In genomic region chr7:100547872-100548271, GRCh38 we compare ENCODE assay signal across 1 cellular context.
TF ChIP-seq lines count a peak whose summit lies in the region.

No MANE protein-coding gene starts in this region.

TF ChIP-seq in K562, 482 proteins besides CTCF, POLR2A, EP300 and RAD21 (continued from another document and continues in another):
- TF ChIP-seq ZNF449 (CRISPR knock-in tag; IDR thresholded peaks at IDR 0.05), result no peak
- TF ChIP-seq BACH1 (tag; IDR thresholded peaks at IDR 0.05), result peak; percentile 38; the same call in 1 of the 2 replicates
- TF ChIP-seq CTBP1 (IDR thresholded peaks at IDR 0.05; ENCODE audit: borderline replicate concordance), result peak; percentile 52; the same call in 1 of the 2 replicates
- no peak for TF ChIP-seq HDAC8 (tag; IDR thresholded peaks at IDR 0.05)
- peak in 1 of 2 experiments; percentile 54; a peak in 1 of 4 replicates for TF ChIP-seq ZNF639 (CRISPR knock-in tag; conservative IDR thresholded peaks at IDR 0.05 in 1 of 2, IDR thresholded peaks at IDR 0.05 in 1 of 2)
- no peak for TF ChIP-seq DEAF1 (CRISPR knock-in tag; IDR thresholded peaks at IDR 0.05)
- no peak for TF ChIP-seq ETS1 (conservative IDR thresholded peaks at IDR 0.05; ENCODE audit: control insufficient read depth, low read depth, low read length)
- peak in 1 of 2 experiments; percentile 19; a peak in 1 of 4 replicates for TF ChIP-seq MAZ (CRISPR knock-in tag; conservative IDR thresholded peaks at IDR 0.05 in 1 of 2, IDR thresholded peaks at IDR 0.05 in 1 of 2)
- TF ChIP-seq SAFB2 (IDR thresholded peaks at IDR 0.05; ENCODE audit: borderline replicate concordance, low read depth, low read length, severe bottlenecking), result no peak
- peak; percentile 85 for TF ChIP-seq ELF1 (tag; IDR thresholded peaks at IDR 0.05)
- peak; percentile 91 for TF ChIP-seq USF2 (CRISPR knock-in tag; IDR thresholded peaks at IDR 0.05)
- TF ChIP-seq NFRKB (IDR thresholded peaks at IDR 0.05; ENCODE audit: low read depth), result no peak
- TF ChIP-seq POU5F1 (IDR thresholded peaks at IDR 0.05; ENCODE audit: borderline replicate concordance, low read depth, low read length, partially characterized antibody), result no peak
- TF ChIP-seq CSDE1 (IDR thresholded peaks at IDR 0.05), result no peak
- no peak for TF ChIP-seq ATF4 (CRISPR knock-in tag; IDR thresholded peaks at IDR 0.05)
- no peak for TF ChIP-seq ZNF75A (CRISPR knock-in tag; IDR thresholded peaks at IDR 0.05)
- no peak for TF ChIP-seq TAL1 (IDR thresholded peaks at IDR 0.05)
- TF ChIP-seq ZNF175 (CRISPR knock-in tag; IDR thresholded peaks at IDR 0.05; ENCODE audit: low read depth), result peak; percentile 80; the same call in 1 of the 2 replicates
- TF ChIP-seq TOE1 (IDR thresholded peaks at IDR 0.05; ENCODE audit: borderline replicate concordance), result peak; percentile 94
- TF ChIP-seq TOE1 (CRISPR knock-in tag; IDR thresholded peaks at IDR 0.05; ENCODE audit: borderline replicate concordance, low read depth), result no peak
- no peak for TF ChIP-seq RBM22 (IDR thresholded peaks at IDR 0.05; ENCODE audit: low read depth, low read length, poor library complexity, severe bottlenecking)
- 0 out of 2 replicates have a peak, but pooled peaks have one; percentile 21 for TF ChIP-seq MTA1 (IDR thresholded peaks at IDR 0.05; ENCODE audit: borderline replicate concordance)
- peak; percentile 52 for TF ChIP-seq STAT5A (IDR thresholded peaks at IDR 0.05; ENCODE audit: borderline replicate concordance, low read length)
- TF ChIP-seq SOX6 (IDR thresholded peaks at IDR 0.05), result peak; percentile 65; the same call in 1 of the 2 replicates
- TF ChIP-seq ARID1B (IDR thresholded peaks at IDR 0.05), result no peak; the same call in 1 of the 2 replicates
- TF ChIP-seq U2AF2 (optimal IDR thresholded peaks at IDR 0.05; ENCODE audit: low read depth, low read length), result no peak
- no peak for TF ChIP-seq KAT2B (IDR thresholded peaks at IDR 0.05; ENCODE audit: low read depth, low read length)
- no peak for TF ChIP-seq STAT6 (CRISPR knock-in tag; IDR thresholded peaks at IDR 0.05)
- TF ChIP-seq HINFP (tag; conservative IDR thresholded peaks at IDR 0.05; ENCODE audit: low read depth), result 0 out of 2 replicates have a peak, but pooled peaks have one; percentile 26
- TF ChIP-seq GABPA (tag; conservative IDR thresholded peaks at IDR 0.05; ENCODE audit: low read depth), result 0 out of 2 replicates have a peak, but pooled peaks have one; percentile 19
- no peak for TF ChIP-seq IRF1 (CRISPR knock-in tag; IDR thresholded peaks at IDR 0.05; ENCODE audit: borderline replicate concordance)
- peak; percentile 60 to 66; a peak in 3 of 4 replicates for TF ChIP-seq ETV6 (IDR thresholded peaks at IDR 0.05; ENCODE audit: borderline replicate concordance in 1 of 2, low read depth in 2 of 2, low read length in 1 of 2)
- no peak for TF ChIP-seq ETV6 (CRISPR knock-in tag; IDR thresholded peaks at IDR 0.05; ENCODE audit: borderline replicate concordance)
- peak; percentile 60 for TF ChIP-seq NEUROD1 (IDR thresholded peaks at IDR 0.05; ENCODE audit: borderline replicate concordance, low read depth, low read length, partially characterized antibody)
- no peak for TF ChIP-seq BDP1 (IDR thresholded peaks at IDR 0.05; ENCODE audit: insufficient read depth, insufficient read length)
- no peak for TF ChIP-seq ATF1 (CRISPR knock-in tag; IDR thresholded peaks at IDR 0.05)
- no peak for TF ChIP-seq ATF1 (tag; IDR thresholded peaks at IDR 0.05)
- peak; percentile 65 for TF ChIP-seq L3MBTL2 (IDR thresholded peaks at IDR 0.05)
- peak; percentile 53 for TF ChIP-seq PHF20 (IDR thresholded peaks at IDR 0.05; ENCODE audit: partially characterized antibody)
- TF ChIP-seq HDAC1 (IDR thresholded peaks at IDR 0.05), result 0 out of 4 replicates have a peak, but pooled peaks of 1 of the 2 experiments have one; percentile 58
- TF ChIP-seq DMBX1 (CRISPR knock-in tag; IDR thresholded peaks at IDR 0.05; ENCODE audit: borderline replicate concordance), result no peak
- no peak for TF ChIP-seq ZBTB7A (IDR thresholded peaks at IDR 0.05; ENCODE audit: borderline replicate concordance, control insufficient read depth, low read depth, low read length)
- TF ChIP-seq ZKSCAN3 (CRISPR knock-in tag; IDR thresholded peaks at IDR 0.05), result no peak
- TF ChIP-seq LCOR (CRISPR knock-in tag; IDR thresholded peaks at IDR 0.05), result 0 out of 2 replicates have a peak, but pooled peaks have one; percentile 38
- TF ChIP-seq VEZF1 (CRISPR knock-in tag; IDR thresholded peaks at IDR 0.05), result peak; percentile 75
- no peak for TF ChIP-seq E4F1 (CRISPR knock-in tag; IDR thresholded peaks at IDR 0.05; ENCODE audit: borderline replicate concordance)
- TF ChIP-seq ZFX (CRISPR knock-in tag; IDR thresholded peaks at IDR 0.05), result peak; percentile 52
- TF ChIP-seq HDAC2 (IDR thresholded peaks at IDR 0.05), result 0 out of 2 replicates have a peak, but pooled peaks have one; percentile 21
- 0 out of 2 replicates have a peak, but pooled peaks have one; percentile 12 for TF ChIP-seq GATAD2B (IDR thresholded peaks at IDR 0.05; ENCODE audit: borderline replicate concordance)
- TF ChIP-seq SPI1 (IDR thresholded peaks at IDR 0.05; ENCODE audit: borderline replicate concordance, low read depth, low read length), result peak; percentile 94
- TF ChIP-seq NFE2L1 (tag; IDR thresholded peaks at IDR 0.05; ENCODE audit: borderline replicate concordance, low read depth), result no peak
